11 cellular contexts compared by ENCODE assay signal in genomic region chr5:150757087-150757649, GRCh38. TPM values are rescaled to one million over a fixed set of nuclear protein-coding genes. Genes with fewer than 3 reads are reported as not detected.
DNase-seq lines count a peak whose midpoint lies in the region; ATAC-seq and TF ChIP-seq lines count a peak whose summit lies in the region.
"Had no signal": no experiment of that assay in that cellular context is flagged by ENCODE, and none has a peak within 500 bp of the region (broad histone marks: within the 10 kb centered on the region; RNA-seq: fewer than 3 reads in every experiment).

No MANE protein-coding gene starts in this region.

- peaks cover 4% of the 10 kb centered on the region for H3K4me1 ChIP-seq in neuron (ENCODE audit: insufficient read depth, low read length)

- H3K9me3 Mint-ChIP-seq in CD4-positive, alpha-beta T cell: no peaks in the 10 kb centered on the region
- no peaks in the 10 kb centered on the region for H3K9me3 Mint-ChIP-seq in IgD-negative memory B cell
- H3K9me3 Mint-ChIP-seq in chondrocyte (ENCODE audit: low read depth): no peaks in the 10 kb centered on the region

- intact Hi-C loops in CD4-positive, alpha-beta T cell (cut with DNase I, micrococcal nuclease): loop anchor here in 1 of 2 experiments (5.0 kb wide), 2 partner anchors 100 to 310 kb away; partner anchors contain the start of gene RPS14

- peak overlapping the region; percentile 53 for H3K4me3 Mint-ChIP-seq in CD4-positive, alpha-beta T cell
- H3K4me3 Mint-ChIP-seq in IgD-negative memory B cell (peak overlapping the region; percentile 1 to 75 (median 54)), chondrocyte (ENCODE audit: unreplicated experiment) (peak overlapping the region; percentile 53)

- ATAC-seq in CD4-positive, alpha-beta T cell (ENCODE audit: poor library complexity): no peak

- H3K36me3 ChIP-seq in neuron (ENCODE audit: insufficient read depth, low read length): peaks cover 40% of the 10 kb centered on the region

- no peak for DNase-seq in CD4-positive, alpha-beta T cell
- DNase-seq in chondrocyte (ENCODE audit: low spot score) (no peak), NCI-H2171 treated with DMSO at 0.1 percent for 48 hours (lab: John Stamatoyannopoulos, UW) (no peak), Ammon's horn (ENCODE audit: low spot score) (no peak), Kasumi-1 (lab: John Stamatoyannopoulos, UW) (no peak), NCI-H2107 treated with DMSO at 0.1 percent for 48 hours (lab: John Stamatoyannopoulos, UW; ENCODE audit: unreplicated experiment) (no peak)
- DNase-seq: activated CD4-positive, alpha-beta T cell treated with anti-CD3 and anti-CD28 coated beads, Interleukin-2, amount 50 U/mL, for 48 hours; hypothalamus; NCI-H345 had no signal

- H3K27ac ChIP-seq in CD4-positive, alpha-beta T cell (ENCODE audit: low read depth, low read length): no peak overlapping the region

- H3K4me3 ChIP-seq in neuron (ENCODE audit: low read length): peak overlapping the region; percentile 93

- H3K36me3 Mint-ChIP-seq in CD4-positive, alpha-beta T cell (ENCODE audit: low read depth): peaks cover 51% of the 10 kb centered on the region
- H3K36me3 Mint-ChIP-seq in IgD-negative memory B cell (peaks cover 9% of the 10 kb centered on the region), chondrocyte (ENCODE audit: low read depth) (peaks cover 17% of the 10 kb centered on the region)

- no peak overlapping the region for H2AFZ ChIP-seq in neuron (ENCODE audit: low read depth, low read length)

- no peaks in the 10 kb centered on the region for H3K27me3 ChIP-seq in CD4-positive, alpha-beta T cell (ENCODE audit: control insufficient read depth, insufficient read depth, low read length)
- H3K27me3 ChIP-seq in neuron (ENCODE audit: insufficient read depth, low read length): no peaks in the 10 kb centered on the region

- TF ChIP-seq CTCF in CD4-positive, alpha-beta T cell (IDR thresholded peaks at IDR 0.05): no peak
- TF ChIP-seq CTCF in chondrocyte (IDR thresholded peaks at IDR 0.05): no peak

- POLR2A ChIA-PET in CD4-positive, alpha-beta T cell (lab: Charles Lee): interaction anchor here (1.0 to 3.9 kb wide), 6 partner anchors 16 to 496 kb away, joined by 3 to 52 read pairs (median 8); partner anchors contain the start of genes GM2A, RBM22, RPS14 and SMIM3

- peaks cover 38% of the 10 kb centered on the region for H3K4me1 Mint-ChIP-seq in CD4-positive, alpha-beta T cell (ENCODE audit: low read depth)
- H3K4me1 Mint-ChIP-seq in IgD-negative memory B cell (peaks cover 8 to 33% (median 20%) of the 10 kb centered on the region in 3 donors), chondrocyte (ENCODE audit: low read depth) (peaks cover 23% of the 10 kb centered on the region)

- no peaks in the 10 kb centered on the region for H3K9me3 ChIP-seq in CD4-positive, alpha-beta T cell (ENCODE audit: control insufficient read depth, low read length)
- no peaks in the 10 kb centered on the region for H3K9me3 ChIP-seq in neuron (ENCODE audit: low read length)

- H3K27ac Mint-ChIP-seq in CD4-positive, alpha-beta T cell: no peak overlapping the region
- H3K27ac Mint-ChIP-seq in IgD-negative memory B cell: peak overlapping the region in 1 of 3 donors; percentile 19
- peak overlapping the region; percentile 66 for H3K27ac Mint-ChIP-seq in chondrocyte (ENCODE audit: unreplicated experiment)

- no peaks in the 10 kb centered on the region for H3K27me3 Mint-ChIP-seq in CD4-positive, alpha-beta T cell
- H3K27me3 Mint-ChIP-seq in IgD-negative memory B cell (no peaks in the 10 kb centered on the region), chondrocyte (ENCODE audit: low read depth) (no peaks in the 10 kb centered on the region)

- CTCF ChIA-PET in CD4-positive, alpha-beta T cell (lab: Charles Lee): interaction anchor here (1.2 to 3.2 kb wide), 2 partner anchors 56 to 90 kb away, joined by 3 to 10 read pairs; partner anchors contain the start of genes IRGM and RBM22

RNA-seq across cellular contexts. Expression of gene DCTN4, which starts 1.6 kb away (rescaled TPM):
- 10 to 100 TPM; 81.2 to 84.4 TPM for total RNA-seq in CD4-positive, alpha-beta T cell
- 10.5 TPM for polyA plus RNA-seq in IgD-negative memory B cell
- 50.5 to 54.8 TPM (median 50.8 TPM) in 3 replicates for total RNA-seq in chondrocyte

RNA-seq across cellular contexts. Expression of gene SMIM3, which starts 21.4 kb away (rescaled TPM):
- total RNA-seq in CD4-positive, alpha-beta T cell: 1 to 10 TPM; 2.9 TPM
- polyA plus RNA-seq in IgD-negative memory B cell: 0.95 TPM
- total RNA-seq in chondrocyte: 9.0 to 13.0 TPM (median 12.5 TPM) in 3 replicates

RNA-seq across cellular contexts. Expression of gene RBM22, which starts 56.3 kb away (rescaled TPM):
- 100 to 1,000 TPM in 1 of 2 experiments, 10 to 100 TPM in 1; 98.2 to 101 TPM for total RNA-seq in CD4-positive, alpha-beta T cell
- 69.5 TPM for polyA plus RNA-seq in IgD-negative memory B cell
- 34.7 to 39.7 TPM (median 36.0 TPM) in 3 replicates for total RNA-seq in chondrocyte
